Comparison of ENCODE assay signal across 23 cellular contexts in the genomic region with DNA sequence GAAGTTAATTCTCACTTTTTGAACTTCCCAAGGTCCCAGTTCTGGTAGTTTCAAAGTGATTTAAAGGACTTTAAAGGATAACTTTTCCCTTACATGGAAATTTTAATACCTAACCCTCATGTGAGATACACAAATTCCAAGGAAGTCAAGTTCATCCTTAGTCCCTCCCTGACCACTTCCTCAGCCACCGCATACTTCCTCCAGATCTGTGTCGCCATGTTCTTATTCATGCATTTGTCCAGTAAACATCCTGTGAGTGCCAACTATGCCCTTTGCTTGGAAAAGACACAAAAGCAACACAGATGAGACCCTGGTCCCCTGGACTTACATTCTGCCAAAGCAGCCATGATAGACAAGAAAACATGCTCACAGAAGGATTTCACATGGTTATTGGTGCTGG.
"Had no signal": no experiment of that assay in that cellular context is flagged by ENCODE, and none has a peak within 500 bp of the region (broad histone marks: within the 10 kb centered on the region; RNA-seq: fewer than 3 reads in every experiment).

No MANE protein-coding gene starts in this region.

- H3K27ac ChIP-seq: coronary artery, epithelial cell of prostate, esophagus squamous epithelium, gastrocnemius medialis, heart left ventricle, hepatocyte, left lung, lower lobe of right lung had no signal

- H3K36me3 Mint-ChIP-seq: immature natural killer cell, mesothelial cell of epicardium had no signal

- H3K4me1 Mint-ChIP-seq: immature natural killer cell, mesothelial cell of epicardium, naive B cell had no signal

- H3K9me3 ChIP-seq: gastrocnemius medialis, lower lobe of right lung had no signal

- H3K36me3 ChIP-seq: esophagus squamous epithelium, gastrocnemius medialis, heart left ventricle, left lung, lower lobe of right lung had no signal

- H3K4me1 ChIP-seq: esophagus squamous epithelium, gastrocnemius medialis, heart left ventricle, left lung, lower lobe of right lung had no signal

- H3K4me3 ChIP-seq: coronary artery, esophagus squamous epithelium, gastrocnemius medialis, heart left ventricle, hepatocyte, left lung, lower lobe of right lung, mucosa of descending colon had no signal

- H3K27me3 Mint-ChIP-seq: effector memory CD8-positive, alpha-beta T cell had no signal

- ATAC-seq: effector memory CD8-positive, alpha-beta T cell; gastrocnemius medialis; heart left ventricle; left cardiac atrium; left lung; left ventricle myocardium superior; lower lobe of right lung; mucosa of descending colon had no signal

- H3K79me2 ChIP-seq: hepatocyte had no signal

- FAIRE-seq: colon, keratinocyte had no signal

- H3K27me3 ChIP-seq: gastrocnemius medialis, hepatocyte, left lung had no signal

- H3K27ac Mint-ChIP-seq: effector memory CD8-positive, alpha-beta T cell; immature natural killer cell; mesothelial cell of epicardium; naive B cell had no signal

- H3K4me3 Mint-ChIP-seq: effector memory CD8-positive, alpha-beta T cell; immature natural killer cell; mesothelial cell of epicardium; naive B cell had no signal

- H3K4me2 ChIP-seq: hepatocyte had no signal

- DNase-seq: effector CD8-positive, alpha-beta T cell; effector memory CD8-positive, alpha-beta T cell; erythroblast; esophagus squamous epithelium; foreskin fibroblast; foreskin melanocyte; gastrocnemius medialis; heart left ventricle; hypothalamus; immature natural killer cell; left cardiac atrium; left lung; left ventricle myocardium superior; lower lobe of right lung; mesenchymal stem cell; mucosa of descending colon; naive B cell had no signal

- H2AFZ ChIP-seq: hepatocyte had no signal
